16 cellular contexts compared by ENCODE assay signal in the genomic region with DNA sequence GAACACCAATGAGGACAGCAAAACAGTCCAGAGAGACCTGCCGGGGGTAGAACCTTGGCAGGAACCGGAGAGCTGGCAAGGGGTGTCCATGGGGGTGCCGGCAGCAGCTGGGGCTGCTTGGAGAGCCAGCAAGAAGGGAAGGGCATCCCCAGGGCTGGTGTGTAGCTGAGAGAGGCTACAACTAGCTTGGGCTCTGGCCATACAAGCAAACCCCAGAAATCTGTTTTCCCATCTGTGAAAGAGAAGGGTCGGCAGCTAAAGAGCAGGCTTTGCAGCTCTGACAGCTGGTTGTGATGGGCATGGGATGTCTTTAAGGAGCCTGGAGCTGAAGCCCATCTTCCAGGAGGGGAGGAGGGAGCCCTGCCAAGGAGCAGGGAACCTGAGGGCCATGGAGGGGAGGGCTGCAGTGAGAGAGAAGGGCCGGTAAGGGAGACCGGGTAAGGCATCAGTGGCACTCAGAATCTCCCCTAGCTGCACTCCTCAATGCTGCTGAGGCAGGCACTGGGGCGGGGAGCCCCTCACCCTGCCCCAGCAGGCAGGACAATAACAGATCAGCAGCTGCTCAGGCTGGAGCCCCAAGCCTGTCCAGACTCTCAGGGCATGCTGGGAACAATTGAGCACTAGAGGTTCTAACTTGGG. TPM values are rescaled to one million over a fixed set of nuclear protein-coding genes. Genes with fewer than 3 reads are reported as not detected.
DNase-seq lines count a peak whose midpoint lies in the region; ATAC-seq, FAIRE-seq and TF ChIP-seq lines count a peak whose summit lies in the region.
"Had no signal": no experiment of that assay in that cellular context is flagged by ENCODE, and none has a peak within 500 bp of the region (broad histone marks: within the 10 kb centered on the region; RNA-seq: fewer than 3 reads in every experiment).

No MANE protein-coding gene starts in this region.

- WGBS in H9 (ENCODE audit: extremely low coverage, insufficient read length, low lambda C conversion rate), result no CpG with 5 or more reads among the region's 7 CpGs

- H3K4me1 Mint-ChIP-seq in H9, result peaks cover 30 to 40% of the 10 kb centered on the region in 2 experiments
- peaks cover 0 to 11% (median 5%) of the 10 kb centered on the region in 3 donors for H3K4me1 Mint-ChIP-seq in CD8-positive, alpha-beta memory T cell

- CTCF ChIA-PET in CD8-positive, alpha-beta memory T cell (lab: Charles Lee), result interaction anchor here (1.3 kb wide), 1 partner anchor 24 kb away, joined by 3 read pairs; no protein-coding TSS in a partner anchor

- intact Hi-C loops in kidney (cut with DNase I), result no loop called here
- intact Hi-C loops in posterior vena cava (cut with DNase I), result no loop called here

- H3K23me2 ChIP-seq in H9 (ENCODE audit: insufficient read length, low read depth, low read length, poor library complexity, severe bottlenecking), result peaks cover 10% of the 10 kb centered on the region

- no peak overlapping the region for H4K8ac ChIP-seq in H9 (replicated peaks; ENCODE audit: insufficient read length, low read depth, low read length)

- H2BK5ac ChIP-seq in H9 (ENCODE audit: insufficient read length, low read length), result no peak overlapping the region

- DNase-seq in DMS 273 (lab: John Stamatoyannopoulos, UW; ENCODE audit: unreplicated experiment) (peak; percentile 61), DMS 273 treated with DMSO at 0.1 percent for 48 hours (lab: John Stamatoyannopoulos, UW) (no peak), NCI-H524 treated with DMSO at 0.1 percent for 48 hours (lab: John Stamatoyannopoulos, UW) (peak; percentile 63), kidney (peak; percentile 50), posterior vena cava (ENCODE audit: low spot score) (peak; percentile 58), H9 (no peak)
- no peak for DNase-seq in CD8-positive, alpha-beta memory T cell
- DNase-seq: DMS153, NCI-H2029, NCI-H526 treated with DMSO at 0.1 percent for 48 hours, PC-3 had no signal

- H3K9ac ChIP-seq in kidney (ENCODE audit: low read length in 2 of 2) (no peak overlapping the region), H9 (ENCODE audit: extremely low read depth, insufficient read length, low read length) (no peak overlapping the region)
- H3K9ac ChIP-seq: BLaER1 had no signal

- no peak overlapping the region for H3K27ac Mint-ChIP-seq in H9
- no peak overlapping the region for H3K27ac Mint-ChIP-seq in CD8-positive, alpha-beta memory T cell

- H3K4me1 ChIP-seq in kidney (ENCODE audit: control insufficient read depth in 1 of 2, insufficient read depth in 1 of 2, low read depth in 1 of 2, low read length in 2 of 2) (peaks cover 0 to 12% of the 10 kb centered on the region in 2 donors), H9 (ENCODE audit: insufficient read depth, low read length) (no peaks in the 10 kb centered on the region; the same call in 1 of the 2 replicates)
- H3K4me1 ChIP-seq in CD8-positive, alpha-beta memory T cell (ENCODE audit: insufficient read depth, low read length), result peaks cover 4% of the 10 kb centered on the region

- H3K9me3 ChIP-seq in kidney (ENCODE audit: control insufficient read depth in 1 of 2, low read length in 2 of 2) (no peaks in the 10 kb centered on the region), H9 (ENCODE audit: control insufficient read depth, low read depth, low read length) (no peaks in the 10 kb centered on the region)
- no peaks in the 10 kb centered on the region for H3K9me3 ChIP-seq in CD8-positive, alpha-beta memory T cell (ENCODE audit: low read length)
- H3K9me3 ChIP-seq: BLaER1 had no signal

- H4K5ac ChIP-seq in H9 (ENCODE audit: insufficient read length, low read depth, low read length), result no peak overlapping the region

- H3K14ac ChIP-seq in H9 (ENCODE audit: insufficient read depth, low read length), result no peak overlapping the region; the same call in 1 of the 2 replicates

- no peak overlapping the region for H3K4me3 Mint-ChIP-seq in H9
- peak overlapping the region in 1 of 7 donors; percentile 69 for H3K4me3 Mint-ChIP-seq in CD8-positive, alpha-beta memory T cell

- no peak for FAIRE-seq in kidney (lab: Jason Lieb, UNC)
- FAIRE-seq: GM18507, HTR-8/SVneo had no signal

- no peaks in the 10 kb centered on the region; a peak in 1 of 7 replicates for H3K36me3 Mint-ChIP-seq in H9 (ENCODE audit: insufficient read depth in 1 of 3, low read depth in 3 of 3)
- H3K36me3 Mint-ChIP-seq in CD8-positive, alpha-beta memory T cell, result no peaks in the 10 kb centered on the region

- no peaks in the 10 kb centered on the region for H3K79me2 ChIP-seq in H9 (ENCODE audit: insufficient read depth, low read length)

- H3K56ac ChIP-seq in H9 (ENCODE audit: insufficient read length, low read depth, low read length), result no peak overlapping the region

- H3K9me3 Mint-ChIP-seq in H9, result no peaks in the 10 kb centered on the region
- no peaks in the 10 kb centered on the region for H3K9me3 Mint-ChIP-seq in CD8-positive, alpha-beta memory T cell

- no peak for ATAC-seq in GM21737 (IDR thresholded peaks at IDR 0.05; ENCODE audit: unreplicated experiment)
- ATAC-seq: PC-3 had no signal

- H3K4me3 ChIP-seq in kidney (ENCODE audit: low read length in 2 of 2), result no peak overlapping the region
- no peak overlapping the region for H3K4me3 ChIP-seq in CD8-positive, alpha-beta memory T cell (ENCODE audit: low read length)
- H3K4me3 ChIP-seq: BLaER1 had no signal

- H3K23ac ChIP-seq in H9 (ENCODE audit: insufficient read length, low read depth, low read length), result no peak overlapping the region

- no peak overlapping the region for H2BK20ac ChIP-seq in H9 (ENCODE audit: low read depth, low read length, poor library complexity, severe bottlenecking)

- peaks cover 14% of the 10 kb centered on the region; the same call in 1 of the 2 replicates for H3K27me3 ChIP-seq in H9 (ENCODE audit: insufficient read depth, low read length)
- peaks cover 39% of the 10 kb centered on the region for H3K27me3 ChIP-seq in CD8-positive, alpha-beta memory T cell (ENCODE audit: insufficient read depth, low read length, poor library complexity, severe bottlenecking)

- no peak overlapping the region for H3T11ph ChIP-seq in H9 (ENCODE audit: low read length)

- no peaks in the 10 kb centered on the region for H3K36me3 ChIP-seq in kidney (ENCODE audit: control insufficient read depth in 1 of 2, insufficient read depth in 2 of 2, low read length in 2 of 2)
- no peaks in the 10 kb centered on the region for H3K36me3 ChIP-seq in CD8-positive, alpha-beta memory T cell (ENCODE audit: insufficient read depth, low read length)
- H3K36me3 ChIP-seq: BLaER1 had no signal

- no peak overlapping the region for H3K18ac ChIP-seq in H9 (ENCODE audit: insufficient read length, low read depth, low read length)

- no peaks in the 10 kb centered on the region for H3K79me1 ChIP-seq in H9 (ENCODE audit: insufficient read depth, low read depth, low read length, poor library complexity, severe bottlenecking)

- H3K4ac ChIP-seq in H9 (ENCODE audit: low read depth, low read length), result no peak overlapping the region

- H3K4me2 ChIP-seq in H9 (ENCODE audit: insufficient read depth, insufficient read length, low read length), result no peak overlapping the region
- H3K4me2 ChIP-seq: BLaER1 had no signal

- no peak overlapping the region for H2BK120ac ChIP-seq in H9 (ENCODE audit: low read depth, low read length, poor library complexity, severe bottlenecking)

- TF ChIP-seq CTCF in kidney (IDR thresholded peaks at IDR 0.05; ENCODE audit: borderline replicate concordance, extremely low read depth, insufficient read depth) (no peak), H9 (conservative IDR thresholded peaks at IDR 0.05) (no peak)

- no peak overlapping the region for H2BK12ac ChIP-seq in H9 (ENCODE audit: insufficient read length, low read depth, low read length)

- peaks cover 60% of the 10 kb centered on the region for H3K27me3 Mint-ChIP-seq in H9 (ENCODE audit: low read depth)
- H3K27me3 Mint-ChIP-seq in CD8-positive, alpha-beta memory T cell, result peaks cover 40 to 67% of the 10 kb centered on the region in 2 donors

- H4K20me1 ChIP-seq in H9 (ENCODE audit: control insufficient read depth, insufficient read depth, insufficient read length), result no peaks in the 10 kb centered on the region

- no peak overlapping the region for H2BK15ac ChIP-seq in H9 (ENCODE audit: low read depth, low read length)

- H3K27ac ChIP-seq in kidney (ENCODE audit: low read depth in 2 of 2, low read length in 2 of 2) (no peak overlapping the region), H9 (ENCODE audit: insufficient read length, low read depth, low read length) (no peak overlapping the region)
- no peak overlapping the region for H3K27ac ChIP-seq in CD8-positive, alpha-beta memory T cell (ENCODE audit: low read depth, low read length)
- H3K27ac ChIP-seq: 22Rv1, BLaER1 had no signal

- no peak overlapping the region for H2AFZ ChIP-seq in H9 (ENCODE audit: low read length)

- POLR2A ChIA-PET in CD8-positive, alpha-beta memory T cell (lab: Charles Lee), result no interaction called here

- no peak overlapping the region for H4K91ac ChIP-seq in H9 (ENCODE audit: insufficient read length, low read depth, low read length)

- H2AK5ac ChIP-seq in H9 (ENCODE audit: insufficient read length, low read length), result no peak overlapping the region

RNA-seq across cellular contexts. Expression of gene CHST1, which starts 3.9 kb away (rescaled TPM):
- total RNA-seq in kidney (2.8 TPM), posterior vena cava (1 to 10 TPM; 3.3 to 5.2 TPM), H9 (2021) (0.39 and 0.57 TPM in 2 replicates)
- 2.9 TPM for polyA plus RNA-seq in kidney (ENCODE audit: insufficient read depth, low read depth, low replicate concordance)
- under 1 TPM; 0.80 to 0.94 TPM for total RNA-seq in CD8-positive, alpha-beta memory T cell
- not detected for polyA plus RNA-seq in CD8-positive, alpha-beta memory T cell
- total RNA-seq: PC-3 had no signal

Comparison
In these comparisons a context has a peak if more than half of its experiments do, and no peak if none do; other contexts are left out.
1. DNase-seq: peak in DMS 273 (single experiment), NCI-H524 treated with DMSO at 0.1 percent for 48 hours (single experiment), kidney (single experiment) and posterior vena cava (single experiment); none in DMS 273 treated with DMSO at 0.1 percent for 48 hours (single experiment), H9 (single experiment) and CD8-positive, alpha-beta memory T cell (0 of 5).